ENCODE assay signal across 20 cellular contexts in genomic region chr4:68358988-68359387, GRCh38. TPM values are rescaled to one million over a fixed set of nuclear protein-coding genes. Genes with fewer than 3 reads are reported as not detected.
DNase-seq lines count a peak whose midpoint lies in the region; ATAC-seq and TF ChIP-seq lines count a peak whose summit lies in the region.
"Had no signal": no experiment of that assay in that cellular context is flagged by ENCODE, and none has a peak within 500 bp of the region (broad histone marks: within the 10 kb centered on the region; RNA-seq: fewer than 3 reads in every experiment).

No MANE protein-coding gene starts in this region.

- H3K9ac ChIP-seq in BLaER1 (no peak overlapping the region), neural progenitor cell (no peak overlapping the region)

- intact Hi-C loops in activated T-helper 2 cell treated with anti-CD3 and anti-CD28 coated beads, Interferon-gamma antibody, Interleukin-2, Interleukin-4, amounts not matched to agents 10 μg/mL and 5 μg/mL and 100 μg/mL, durations not matched to agents 14 hours and 24 hours and 36 hours (cut with micrococcal nuclease) = loop anchor here (2.0 kb wide), 1 partner anchor 18 kb away; no protein-coding TSS in a partner anchor

- no peaks in the 10 kb centered on the region for H3F3A ChIP-seq in neural progenitor cell (ENCODE audit: low read depth)

- H2AFZ ChIP-seq in neural progenitor cell (replicated peaks) = no peak overlapping the region

- in situ Hi-C loops in KBM-7 (cut with MboI; ENCODE audit: low pct_unique_long_range_greater_than_20kb, low sequenced_read_pairs) = no loop called here

- H3K36me3 ChIP-seq in BLaER1 = no peaks in the 10 kb centered on the region
- H3K36me3 ChIP-seq in neural progenitor cell = no peaks in the 10 kb centered on the region
- H3K36me3 ChIP-seq: colonic mucosa, spleen, vagina had no signal

- 0 out of 2 replicates have a peak overlapping the region, but pooled peaks have one; percentile 18 for H3K4me2 ChIP-seq in BLaER1
- no peak overlapping the region for H3K4me2 ChIP-seq in neural progenitor cell

- H3K9me3 Mint-ChIP-seq in activated T-helper 2 cell treated with anti-CD3 and anti-CD28 coated beads, Interferon-gamma antibody, Interleukin-2, Interleukin-4, amounts not matched to agents 10 μg/mL and 5 μg/mL and 100 μg/mL, durations not matched to agents 14 hours and 24 hours and 36 hours = no peaks in the 10 kb centered on the region
- no peaks in the 10 kb centered on the region for H3K9me3 Mint-ChIP-seq in neural progenitor cell
- H3K9me3 Mint-ChIP-seq: activated naive CD4-positive, alpha-beta T cell treated with anti-CD3 and anti-CD28 coated beads, Interleukin-2, amount 50 U/mL, for 24 hours had no signal

- H3K27ac ChIP-seq in BLaER1 (no peak overlapping the region), neural progenitor cell (no peak overlapping the region)
- H3K27ac ChIP-seq: colonic mucosa, spleen, vagina had no signal

- no peaks in the 10 kb centered on the region for H3K79me2 ChIP-seq in neural progenitor cell (ENCODE audit: low read depth)

- TF ChIP-seq CTCF in neural progenitor cell (IDR thresholded peaks at IDR 0.05) = no peak

- H3K4me3 ChIP-seq in BLaER1 = no peak overlapping the region
- no peak overlapping the region for H3K4me3 ChIP-seq in neural progenitor cell
- H3K4me3 ChIP-seq: colonic mucosa, spleen, vagina had no signal

- peaks cover 8% of the 10 kb centered on the region for H3K27me3 Mint-ChIP-seq in activated T-helper 2 cell treated with anti-CD3 and anti-CD28 coated beads, Interferon-gamma antibody, Interleukin-2, Interleukin-4, amounts not matched to agents 10 μg/mL and 5 μg/mL and 100 μg/mL, durations not matched to agents 14 hours and 24 hours and 36 hours (ENCODE audit: low read depth)
- peaks cover 4% of the 10 kb centered on the region for H3K27me3 Mint-ChIP-seq in neural progenitor cell (ENCODE audit: insufficient read depth, low read depth)

- H3K27me3 ChIP-seq in BLaER1 (no peaks in the 10 kb centered on the region), neural progenitor cell (no peaks in the 10 kb centered on the region)
- H3K27me3 ChIP-seq: colonic mucosa, spleen, vagina had no signal

- peaks cover 11% of the 10 kb centered on the region for H3K4me1 Mint-ChIP-seq in activated T-helper 2 cell treated with anti-CD3 and anti-CD28 coated beads, Interferon-gamma antibody, Interleukin-2, Interleukin-4, amounts not matched to agents 10 μg/mL and 5 μg/mL and 100 μg/mL, durations not matched to agents 14 hours and 24 hours and 36 hours (ENCODE audit: low read depth)
- H3K4me1 Mint-ChIP-seq in neural progenitor cell = no peaks in the 10 kb centered on the region
- H3K4me1 Mint-ChIP-seq: brain, nephron progenitor cell had no signal

- H3K9me3 ChIP-seq in BLaER1 (no peaks in the 10 kb centered on the region), neural progenitor cell (ENCODE audit: low read depth) (no peaks in the 10 kb centered on the region)
- H3K9me3 ChIP-seq: colonic mucosa, spleen, vagina had no signal

- ATAC-seq in GM18511 (IDR thresholded peaks at IDR 0.05; ENCODE audit: unreplicated experiment) (peak; percentile 8), HG03135 (IDR thresholded peaks at IDR 0.05; ENCODE audit: unreplicated experiment) (peak; percentile 5)

- H4K20me1 ChIP-seq in BLaER1 (no peaks in the 10 kb centered on the region), neural progenitor cell (ENCODE audit: low read depth) (no peaks in the 10 kb centered on the region)

- no peak overlapping the region for H3K4me3 Mint-ChIP-seq in activated T-helper 2 cell treated with anti-CD3 and anti-CD28 coated beads, Interferon-gamma antibody, Interleukin-2, Interleukin-4, amounts not matched to agents 10 μg/mL and 5 μg/mL and 100 μg/mL, durations not matched to agents 14 hours and 24 hours and 36 hours (ENCODE audit: low read depth)
- H3K4me3 Mint-ChIP-seq in neural progenitor cell = no peak overlapping the region
- H3K4me3 Mint-ChIP-seq: activated naive CD4-positive, alpha-beta T cell treated with anti-CD3 and anti-CD28 coated beads, Interleukin-2, amount 50 U/mL, for 24 hours; nephron progenitor cell had no signal

- no peak for DNase-seq in activated T-helper 2 cell treated with anti-CD3 and anti-CD28 coated beads, Interferon-gamma antibody, Interleukin-2, Interleukin-4, amounts not matched to agents 10 μg/mL and 5 μg/mL and 100 μg/mL, durations not matched to agents 14 hours and 24 hours and 36 hours (ENCODE audit: low spot score)
- DNase-seq in cerebellar nuclear complex (lab: John Stamatoyannopoulos, UW) (no peak), KBM-7 (no peak), neural progenitor cell (ENCODE audit: low spot score) (no peak)
- DNase-seq: activated CD8-positive, alpha-beta memory T cell treated with anti-CD3 and anti-CD28 coated beads, Interleukin-2, amount 50 U/mL, for 48 hours; colonic mucosa; islet precursor cell; NCI-H2029; NCI-H510A; nephron progenitor cell; spleen; stimulated activated CD8-positive, alpha-beta memory T cell treated with anti-CD3 and anti-CD28 coated beads, Interleukin-4, amount 100 ng/mL, for 48 hours; substantia nigra; T-helper 9 cell had no signal

- peak overlapping the region; percentile 66 for H3K27ac Mint-ChIP-seq in activated T-helper 2 cell treated with anti-CD3 and anti-CD28 coated beads, Interferon-gamma antibody, Interleukin-2, Interleukin-4, amounts not matched to agents 10 μg/mL and 5 μg/mL and 100 μg/mL, durations not matched to agents 14 hours and 24 hours and 36 hours
- no peak overlapping the region for H3K27ac Mint-ChIP-seq in neural progenitor cell
- H3K27ac Mint-ChIP-seq: nephron progenitor cell had no signal

- no peaks in the 10 kb centered on the region for H3K36me3 Mint-ChIP-seq in activated T-helper 2 cell treated with anti-CD3 and anti-CD28 coated beads, Interferon-gamma antibody, Interleukin-2, Interleukin-4, amounts not matched to agents 10 μg/mL and 5 μg/mL and 100 μg/mL, durations not matched to agents 14 hours and 24 hours and 36 hours (ENCODE audit: low read depth)
- no peaks in the 10 kb centered on the region for H3K36me3 Mint-ChIP-seq in neural progenitor cell
- H3K36me3 Mint-ChIP-seq: activated naive CD4-positive, alpha-beta T cell treated with anti-CD3 and anti-CD28 coated beads, Interleukin-2, amount 50 U/mL, for 24 hours; brain had no signal

- no peaks in the 10 kb centered on the region for H3K4me1 ChIP-seq in BLaER1
- no peaks in the 10 kb centered on the region for H3K4me1 ChIP-seq in neural progenitor cell
- H3K4me1 ChIP-seq: colonic mucosa, vagina had no signal

RNA-seq across cellular contexts. Expression of gene YTHDC1, which starts 9.1 kb away (rescaled TPM):
- total RNA-seq in activated T-helper 2 cell treated with anti-CD3 and anti-CD28 coated beads, Interferon-gamma antibody, Interleukin-2, Interleukin-4, amounts not matched to agents 10 μg/mL and 5 μg/mL and 100 μg/mL, durations not matched to agents 14 hours and 24 hours and 36 hours = 79.9 and 83.6 TPM in 2 replicates
- total RNA-seq in neural progenitor cell (ENCODE audit: low replicate concordance) = 73.0 and 108 TPM in 2 replicates
